ENCODE assay signal across 12 cellular contexts in the genomic region with DNA sequence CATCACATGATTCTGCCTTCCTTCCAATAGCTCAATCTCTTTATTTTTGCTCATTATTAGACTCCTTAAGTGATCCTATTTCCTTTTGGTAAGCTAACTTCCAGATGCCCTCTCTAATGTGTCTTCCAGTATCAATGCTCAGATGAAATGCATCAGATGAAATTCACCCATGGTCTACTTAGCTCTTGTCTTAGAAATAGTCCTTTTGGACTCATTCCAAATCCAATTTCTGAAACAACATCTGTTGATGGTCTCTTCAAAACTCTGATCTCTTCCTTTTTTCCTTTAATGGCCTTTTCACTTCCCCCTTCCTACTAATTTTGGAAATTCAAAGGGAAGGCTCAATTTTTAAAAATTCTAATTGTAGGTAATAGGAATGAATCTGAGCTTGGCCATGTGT.
A peak's percentile ranks its signal among the peaks of the same experiment; 100 is the strongest.
DNase-seq lines count a peak whose midpoint lies in the region; ATAC-seq and TF ChIP-seq lines count a peak whose summit lies in the region.
"Had no signal": no experiment of that assay in that cellular context is flagged by ENCODE, and none has a peak within 500 bp of the region (broad histone marks: within the 10 kb centered on the region; RNA-seq: fewer than 3 reads in every experiment).

No MANE protein-coding gene starts in this region.

- ATAC-seq in left ventricle myocardium superior = no peak
- ATAC-seq: CD8-positive, alpha-beta T cell had no signal

- H3K9me3 ChIP-seq in BLaER1 = no peaks in the 10 kb centered on the region
- H3K9me3 ChIP-seq in OCI-LY3 (ENCODE audit: insufficient read depth, low read length) = no peaks in the 10 kb centered on the region
- no peaks in the 10 kb centered on the region for H3K9me3 ChIP-seq in sigmoid colon
- H3K9me3 ChIP-seq: HAP-1 had no signal

- peaks cover 56% of the 10 kb centered on the region for H3K4me1 ChIP-seq in BLaER1
- peaks cover 31% of the 10 kb centered on the region for H3K4me1 ChIP-seq in OCI-LY3 (ENCODE audit: low read length)
- H3K4me1 ChIP-seq in sigmoid colon = peaks cover 0 to 36% (median 33%) of the 10 kb centered on the region in 4 donors

- H3K9ac ChIP-seq in BLaER1 (no peak overlapping the region), OCI-LY3 (ENCODE audit: low read length) (no peak overlapping the region)

- TF ChIP-seq CTCF in OCI-LY3 (IDR thresholded peaks at IDR 0.05; ENCODE audit: low read depth, low read length) (no peak), sigmoid colon (IDR thresholded peaks at IDR 0.05) (no peak)

- no peak for TF ChIP-seq EP300 in sigmoid colon (IDR thresholded peaks at IDR 0.05)

- H3K27ac ChIP-seq in BLaER1 (0 out of 2 replicates have a peak overlapping the region, but pooled peaks have one; percentile 55), OCI-LY3 (ENCODE audit: low read length) (no peak overlapping the region), sigmoid colon (peak overlapping the region in 3 of 4 donors; percentile 64 to 72 (median 70))

- H3K4me3 ChIP-seq in BLaER1 (no peak overlapping the region), OCI-LY3 (ENCODE audit: low read length) (no peak overlapping the region), sigmoid colon (no peak overlapping the region)
- H3K4me3 ChIP-seq: HAP-1 had no signal

- H3K4me2 ChIP-seq in BLaER1 = peak overlapping the region; percentile 63
- peak overlapping the region; percentile 53 for H3K4me2 ChIP-seq in OCI-LY3 (ENCODE audit: low read length)

- peak; percentile 4 for DNase-seq in MV-4-11 (lab: John Stamatoyannopoulos, UW)
- no peak for DNase-seq in sigmoid colon
- DNase-seq in NK-92 (lab: John Stamatoyannopoulos, UW; ENCODE audit: unreplicated experiment) = no peak
- DNase-seq in activated naive CD4-positive, alpha-beta T cell treated with Interleukin-2 at 50 U/mL for 16 hours = no peak
- no peak for DNase-seq in left ventricle myocardium superior
- DNase-seq: CD8-positive, alpha-beta T cell; COR-L47; DND-41; GF-D8 had no signal

- H4K20me1 ChIP-seq in BLaER1 (no peaks in the 10 kb centered on the region), OCI-LY3 (ENCODE audit: insufficient read depth, low read length) (no peaks in the 10 kb centered on the region)

- TF ChIP-seq POLR2A in sigmoid colon (IDR thresholded peaks at IDR 0.05) = no peak

- H3K36me3 ChIP-seq in BLaER1 (no peaks in the 10 kb centered on the region), OCI-LY3 (replicated peaks; ENCODE audit: low read depth, low read length) (peaks cover 5% of the 10 kb centered on the region), sigmoid colon (no peaks in the 10 kb centered on the region)
- H3K36me3 ChIP-seq: HAP-1 had no signal

- H3K79me2 ChIP-seq in OCI-LY3 (ENCODE audit: low read length) = no peaks in the 10 kb centered on the region

- intact Hi-C loops in sigmoid colon (cut with DNase I) = loop anchor here (2.0 to 5.0 kb wide), 3 partner anchors 81 to 666 kb away; a partner anchor contains a TSS
- intact Hi-C loops in left ventricle myocardium superior (cut with micrococcal nuclease) = no loop called here

- no peak overlapping the region for H2AFZ ChIP-seq in OCI-LY3 (ENCODE audit: low read depth, low read length)

- H3K27me3 ChIP-seq in BLaER1 (no peaks in the 10 kb centered on the region), OCI-LY3 (ENCODE audit: low read depth, low read length) (no peaks in the 10 kb centered on the region), sigmoid colon (no peaks in the 10 kb centered on the region)
